In the genomic region with DNA sequence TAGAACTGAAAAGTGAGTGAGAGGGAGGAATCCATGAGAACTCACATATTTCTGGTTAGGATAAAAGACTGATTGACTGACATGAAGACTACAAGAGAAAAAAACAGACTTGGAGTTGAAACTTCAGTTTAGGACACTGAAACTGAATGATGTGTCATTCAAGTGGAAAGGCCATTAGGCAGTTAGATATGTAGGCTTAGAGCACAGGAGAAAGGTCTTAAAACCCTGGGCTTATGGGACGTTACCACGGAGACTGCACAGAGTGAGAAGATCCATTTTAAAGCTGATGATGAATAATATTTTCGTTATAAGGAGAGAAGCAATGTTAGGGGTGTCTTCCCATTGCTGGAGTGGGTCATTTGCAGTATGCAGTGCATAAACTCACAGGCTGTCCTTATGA, we compare ENCODE assay signal across 14 cellular contexts.
A peak's percentile ranks its signal among the peaks of the same experiment; 100 is the strongest.
DNase-seq lines count a peak whose midpoint lies in the region; ATAC-seq, FAIRE-seq and TF ChIP-seq lines count a peak whose summit lies in the region.
"Had no signal": no experiment of that assay in that cellular context is flagged by ENCODE, and none has a peak within 500 bp of the region (broad histone marks: within the 10 kb centered on the region; RNA-seq: fewer than 3 reads in every experiment).

No MANE protein-coding gene starts in this region.

- H3K27ac ChIP-seq in ACC112 (ENCODE audit: low read depth, low read length) = peak overlapping the region; percentile 97
- no peak overlapping the region for H3K27ac ChIP-seq in GM23338 (ENCODE audit: low read depth)
- peak overlapping the region; percentile 56 to 75 for H3K27ac ChIP-seq in kidney (ENCODE audit: low read depth in 2 of 2, low read length in 2 of 2)

- H3K4me3 ChIP-seq in ACC112 (ENCODE audit: low read depth, low read length) (peak overlapping the region; percentile 52; the same call in 1 of the 2 replicates), GM23338 (no peak overlapping the region), kidney (ENCODE audit: low read length in 2 of 2) (no peak overlapping the region)

- DNase-seq in GM23338 (ENCODE audit: low spot score) (no peak), kidney (no peak), NCI-H1930 (lab: John Stamatoyannopoulos, UW) (no peak), RCC 7860 (ENCODE audit: low spot score) (no peak)
- no peak for DNase-seq in activated CD8-positive, alpha-beta T cell treated with anti-CD3 and anti-CD28 coated beads, Interleukin-2, amount 10 ng/mL, durations not matched to agents 7 days and 5 days
- DNase-seq: activated B cell treated with CpG ODN at 0.5 μM for 24 hours; activated gamma-delta T cell treated with Interleukin-2 at 50 U/mL for 16 hours; BE2C; hypothalamus; small intestine; stimulated activated CD8-positive, alpha-beta memory T cell treated with anti-CD3 and anti-CD28 coated beads, Interleukin-4, amount 100 ng/mL, for 48 hours had no signal

- H3K9me2 ChIP-seq in GM23338 (ENCODE audit: insufficient read depth) = no peaks in the 10 kb centered on the region

- no peak overlapping the region for H3K9ac ChIP-seq in kidney (ENCODE audit: low read length in 2 of 2)

- peaks cover 64% of the 10 kb centered on the region for H3K4me1 ChIP-seq in ACC112 (ENCODE audit: control insufficient read depth, insufficient read depth, low read length, unreplicated experiment)
- peaks cover 34% of the 10 kb centered on the region for H3K4me1 ChIP-seq in GM23338 (ENCODE audit: insufficient read depth)
- peaks cover 21 to 41% of the 10 kb centered on the region in 2 donors for H3K4me1 ChIP-seq in kidney (ENCODE audit: control insufficient read depth in 1 of 2, insufficient read depth in 1 of 2, low read depth in 1 of 2, low read length in 2 of 2)

- ATAC-seq in GM23338 = no peak
- no peak for ATAC-seq in activated CD8-positive, alpha-beta T cell treated with anti-CD3 and anti-CD28 coated beads, Interleukin-2, amount 10 ng/mL, durations not matched to agents 7 days and 5 days
- no peak for ATAC-seq in GM18498 (IDR thresholded peaks at IDR 0.05; ENCODE audit: unreplicated experiment)
- ATAC-seq in HG02884 (IDR thresholded peaks at IDR 0.05; ENCODE audit: unreplicated experiment) = no peak

- no peak overlapping the region for H3K4me3 Mint-ChIP-seq in GM23338
- H3K4me3 Mint-ChIP-seq in activated CD8-positive, alpha-beta T cell treated with anti-CD3 and anti-CD28 coated beads, Interleukin-2, amount 10 ng/mL, durations not matched to agents 7 days and 5 days = no peak overlapping the region
- H3K4me3 Mint-ChIP-seq: activated B cell treated with CpG ODN at 0.5 μM for 24 hours had no signal

- no peaks in the 10 kb centered on the region for H4K20me1 ChIP-seq in GM23338 (replicated peaks; ENCODE audit: insufficient read depth)

- H3K79me2 ChIP-seq in ACC112 (ENCODE audit: control insufficient read depth, insufficient read depth, low read length, unreplicated experiment) (peaks cover 68% of the 10 kb centered on the region), GM23338 (replicated peaks; ENCODE audit: insufficient read depth) (peaks cover 4% of the 10 kb centered on the region; the same call in 1 of the 2 replicates)

- 0 out of 2 replicates have a peak, but pooled peaks cover 4% of the 10 kb centered on the region for H3K36me3 ChIP-seq in ACC112 (ENCODE audit: insufficient read depth, low read length)
- H3K36me3 ChIP-seq in GM23338 (ENCODE audit: insufficient read depth) = no peaks in the 10 kb centered on the region
- H3K36me3 ChIP-seq in kidney (ENCODE audit: control insufficient read depth in 1 of 2, insufficient read depth in 2 of 2, low read length in 2 of 2) = no peaks in the 10 kb centered on the region
- H3K36me3 ChIP-seq: BE2C had no signal

- H3K9me3 Mint-ChIP-seq in GM23338 = no peaks in the 10 kb centered on the region
- no peaks in the 10 kb centered on the region for H3K9me3 Mint-ChIP-seq in activated CD8-positive, alpha-beta T cell treated with anti-CD3 and anti-CD28 coated beads, Interleukin-2, amount 10 ng/mL, durations not matched to agents 7 days and 5 days (ENCODE audit: insufficient read depth)
- H3K9me3 Mint-ChIP-seq: activated B cell treated with CpG ODN at 0.5 μM for 24 hours had no signal

- H3K27ac Mint-ChIP-seq in GM23338 = no peak overlapping the region
- peak overlapping the region; percentile 9 for H3K27ac Mint-ChIP-seq in activated CD8-positive, alpha-beta T cell treated with anti-CD3 and anti-CD28 coated beads, Interleukin-2, amount 10 ng/mL, durations not matched to agents 7 days and 5 days
- H3K27ac Mint-ChIP-seq: activated B cell treated with CpG ODN at 0.5 μM for 24 hours had no signal

- H3F3A ChIP-seq in GM23338 (replicated peaks; ENCODE audit: low read depth) = no peaks in the 10 kb centered on the region

- peaks cover 38% of the 10 kb centered on the region for H3K4me1 Mint-ChIP-seq in GM23338
- peaks cover 35% of the 10 kb centered on the region for H3K4me1 Mint-ChIP-seq in activated CD8-positive, alpha-beta T cell treated with anti-CD3 and anti-CD28 coated beads, Interleukin-2, amount 10 ng/mL, durations not matched to agents 7 days and 5 days (ENCODE audit: low read depth)

- H3K27me3 ChIP-seq in ACC112 (ENCODE audit: insufficient read depth, low read length) = no peaks in the 10 kb centered on the region
- no peaks in the 10 kb centered on the region for H3K27me3 ChIP-seq in GM23338 (ENCODE audit: insufficient read depth)
- H3K27me3 ChIP-seq: BE2C had no signal

- H3K36me3 Mint-ChIP-seq in GM23338 (ENCODE audit: low read depth) = no peaks in the 10 kb centered on the region
- H3K36me3 Mint-ChIP-seq in activated CD8-positive, alpha-beta T cell treated with anti-CD3 and anti-CD28 coated beads, Interleukin-2, amount 10 ng/mL, durations not matched to agents 7 days and 5 days (ENCODE audit: low read depth) = peaks cover 9% of the 10 kb centered on the region

- TF ChIP-seq CTCF in GM23338 (conservative IDR thresholded peaks at IDR 0.05; ENCODE audit: low read depth in 2 of 2) = no peak
- no peak for TF ChIP-seq CTCF in kidney (IDR thresholded peaks at IDR 0.05; ENCODE audit: borderline replicate concordance, extremely low read depth, insufficient read depth)

- CTCF ChIA-PET in activated CD8-positive, alpha-beta T cell treated with anti-CD3 and anti-CD28 coated beads, Interleukin-2, amount 10 ng/mL, durations not matched to agents 7 days and 5 days (lab: Charles Lee) = interaction anchor here (0.8 to 5.1 kb wide), 3 partner anchors 30 to 64 kb away, joined by 3 to 36 read pairs (median 7); a partner anchor contains a TSS

- no peak for FAIRE-seq in kidney (lab: Jason Lieb, UNC)
- no peak for FAIRE-seq in RCC 7860 (lab: Jason Lieb, UNC)
- FAIRE-seq: small intestine had no signal

- POLR2A ChIA-PET in activated CD8-positive, alpha-beta T cell treated with anti-CD3 and anti-CD28 coated beads, Interleukin-2, amount 10 ng/mL, durations not matched to agents 7 days and 5 days (lab: Charles Lee) = interaction anchor here (1.1 kb wide), 1 partner anchor 111 kb away, joined by 3 read pairs; a partner anchor contains a TSS

- H3K27me3 Mint-ChIP-seq in GM23338 (ENCODE audit: insufficient read depth, low read depth, poor library complexity) = no peaks in the 10 kb centered on the region
- no peaks in the 10 kb centered on the region for H3K27me3 Mint-ChIP-seq in activated CD8-positive, alpha-beta T cell treated with anti-CD3 and anti-CD28 coated beads, Interleukin-2, amount 10 ng/mL, durations not matched to agents 7 days and 5 days (ENCODE audit: low read depth)
- H3K27me3 Mint-ChIP-seq: activated B cell treated with CpG ODN at 0.5 μM for 24 hours had no signal

- intact Hi-C loops in kidney (cut with DNase I) = no loop called here

- H2AFZ ChIP-seq in ACC112 (ENCODE audit: low read length, unreplicated experiment) (no peak overlapping the region), GM23338 (no peak overlapping the region)

- no peaks in the 10 kb centered on the region for H3K9me3 ChIP-seq in kidney (ENCODE audit: control insufficient read depth in 1 of 2, low read length in 2 of 2)
- H3K9me3 ChIP-seq: BE2C had no signal

- H3K4me2 ChIP-seq in GM23338 = 0 out of 2 replicates have a peak overlapping the region, but pooled peaks have one; percentile 47

TF ChIP-seq in GM23338, 12 proteins besides CTCF, POLR2A, EP300 and RAD21 (continues in another document):
- no peak for TF ChIP-seq NANOG (IDR thresholded peaks at IDR 0.05; ENCODE audit: borderline replicate concordance)
